Comparison of ENCODE assay signal across 23 cellular contexts in genomic region chr9:34625087-34625486, GRCh38. TPM values are rescaled to one million over a fixed set of nuclear protein-coding genes. Genes with fewer than 3 reads are reported as not detected.
"Had no signal": no experiment of that assay in that cellular context is flagged by ENCODE, and none has a peak within 500 bp of the region (broad histone marks: within the 10 kb centered on the region; RNA-seq: fewer than 3 reads in every experiment).

No MANE protein-coding gene starts in this region.

- H3K36me3 ChIP-seq: gastrocnemius medialis, heart left ventricle, thoracic aorta, upper lobe of left lung had no signal

- H3K36me3 Mint-ChIP-seq: activated CD4-positive, alpha-beta memory T cell treated with anti-CD3 and anti-CD28 coated beads for 36 hours had no signal

- H3K27ac ChIP-seq: gastrocnemius medialis, heart left ventricle, thoracic aorta, upper lobe of left lung had no signal

- H3K27ac Mint-ChIP-seq: activated CD4-positive, alpha-beta memory T cell treated with anti-CD3 and anti-CD28 coated beads for 36 hours; activated naive CD8-positive, alpha-beta T cell treated with anti-CD3 and anti-CD28 coated beads, Interleukin-2, amount 50 U/mL, for 24 hours; immature natural killer cell; memory B cell; stimulated activated naive B cell treated with anti-CD40 and anti-IgM and Interleukin-4, amounts not matched to agents 10 μg/mL and 1 μg/mL and 100 μg/mL, for 72 hours; T-helper 2 cell treated with Interferon-gamma antibody and Interleukin-4, amounts not matched to agents 5 μg/mL and 100 μg/mL, for 36 hours had no signal

- ATAC-seq: activated naive CD8-positive, alpha-beta T cell treated with anti-CD3 and anti-CD28 coated beads, Interleukin-2, amount 50 U/mL, for 24 hours; esophagus mucosa; gastrocnemius medialis; heart left ventricle; left ventricle myocardium superior; naive thymus-derived CD8-positive, alpha-beta T cell; stimulated activated naive B cell treated with anti-CD40 and anti-IgM and Interleukin-4, amounts not matched to agents 10 μg/mL and 1 μg/mL and 100 μg/mL, for 72 hours had no signal

- H3K9me3 ChIP-seq: gastrocnemius medialis, heart left ventricle, thoracic aorta, upper lobe of left lung had no signal

- H3K4me3 Mint-ChIP-seq: activated CD4-positive, alpha-beta memory T cell treated with anti-CD3 and anti-CD28 coated beads for 36 hours; activated naive CD8-positive, alpha-beta T cell treated with anti-CD3 and anti-CD28 coated beads, Interleukin-2, amount 50 U/mL, for 24 hours; immature natural killer cell; memory B cell; stimulated activated naive B cell treated with anti-CD40 and anti-IgM and Interleukin-4, amounts not matched to agents 10 μg/mL and 1 μg/mL and 100 μg/mL, for 72 hours; T-helper 2 cell treated with Interferon-gamma antibody and Interleukin-4, amounts not matched to agents 5 μg/mL and 100 μg/mL, for 36 hours had no signal

- DNase-seq: activated CD4-positive, alpha-beta memory T cell treated with anti-CD3 and anti-CD28 coated beads for 36 hours; activated CD4-positive, alpha-beta T cell treated with anti-CD3 and anti-CD28 coated beads for 4 hours; activated naive CD4-positive, alpha-beta T cell; activated naive CD8-positive, alpha-beta T cell treated with anti-CD3 and anti-CD28 coated beads, Interleukin-2, amount 50 U/mL, for 24 hours; activated T-cell treated with anti-CD3 and anti-CD28 coated beads for 4 hours; anterior cingulate cortex; cortex of kidney; effector CD4-positive, alpha-beta T cell; gastrocnemius medialis; heart left ventricle; immature natural killer cell; kidney glomerular epithelial cell; left ventricle myocardium superior; naive thymus-derived CD8-positive, alpha-beta T cell; nucleus accumbens; stimulated activated naive B cell treated with anti-CD40 and anti-IgM and Interleukin-4, amounts not matched to agents 10 μg/mL and 1 μg/mL and 100 μg/mL, for 72 hours had no signal

- H3K4me3 ChIP-seq: gastrocnemius medialis, heart left ventricle, thoracic aorta, upper lobe of left lung had no signal

- H3K9me3 Mint-ChIP-seq: activated CD4-positive, alpha-beta memory T cell treated with anti-CD3 and anti-CD28 coated beads for 36 hours; activated naive CD8-positive, alpha-beta T cell treated with anti-CD3 and anti-CD28 coated beads, Interleukin-2, amount 50 U/mL, for 24 hours; memory B cell; T-helper 2 cell treated with Interferon-gamma antibody and Interleukin-4, amounts not matched to agents 5 μg/mL and 100 μg/mL, for 36 hours had no signal

- FAIRE-seq: TTC549 had no signal

RNA-seq across cellular contexts. Expression of gene ARID3C, which starts 3.8 kb away (rescaled TPM):
- total RNA-seq: esophagus mucosa, gastrocnemius medialis, left ventricle myocardium superior, renal cortical epithelial cell, thoracic aorta, upper lobe of left lung had no signal
- polyA plus RNA-seq: heart left ventricle; immature natural killer cell; naive thymus-derived CD8-positive, alpha-beta T cell had no signal
